10 cellular contexts compared by ENCODE assay signal in the genomic region with DNA sequence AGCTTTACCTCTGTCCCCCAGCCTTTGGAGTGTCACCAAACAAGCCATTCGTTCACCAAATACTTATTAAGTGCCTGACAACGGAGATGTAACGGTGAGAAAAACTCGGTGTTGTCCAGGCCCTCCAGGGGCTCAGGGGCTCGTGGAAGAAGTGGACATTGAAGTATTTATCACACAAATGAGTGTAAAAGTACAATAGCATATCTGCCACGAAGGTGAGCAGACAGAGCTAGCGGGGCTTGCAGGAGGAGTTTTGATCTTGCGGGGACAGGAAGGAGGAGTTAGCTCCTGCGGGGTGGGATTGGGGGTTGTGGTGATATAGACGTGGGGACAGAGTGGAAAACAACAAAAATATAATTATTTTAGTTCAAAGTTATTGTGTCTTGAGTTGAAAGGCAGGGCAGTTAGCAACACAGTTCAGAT. TPM values are rescaled to one million over a fixed set of nuclear protein-coding genes. Genes with fewer than 3 reads are reported as not detected.
DNase-seq lines count a peak whose midpoint lies in the region; ATAC-seq, FAIRE-seq and TF ChIP-seq lines count a peak whose summit lies in the region.
"Not testable (repeated sequence)": the region's sequence is repeated elsewhere in the genome, so short reads cannot be mapped to it uniquely, and the experiment has no call there.
"Had no signal": no experiment of that assay in that cellular context is flagged by ENCODE, and none has a peak within 500 bp of the region (broad histone marks: within the 10 kb centered on the region; RNA-seq: fewer than 3 reads in every experiment).

No MANE protein-coding gene starts in this region.

- H3K4me1 ChIP-seq in BE2C; HUES48 (ENCODE audit: control insufficient read depth, insufficient read depth, low read length); keratinocyte (ENCODE audit: control insufficient read depth, extremely low read depth, insufficient read depth, low read length): not testable (repeated sequence)

- H2AFZ ChIP-seq in keratinocyte (ENCODE audit: control insufficient read depth, low read length) (peak overlapping the region; percentile 81), neural cell (ENCODE audit: low read depth, low read length) (peak overlapping the region; percentile 40)

- CTCF ChIA-PET in T-cell (lab: Charles Lee) = not testable (repeated sequence)

- H3K36me3 Mint-ChIP-seq in T-cell = not testable (repeated sequence)

- not testable (repeated sequence) for H3K79me2 ChIP-seq in keratinocyte (ENCODE audit: control insufficient read depth, insufficient read depth, low read length); neural cell (replicated peaks; ENCODE audit: insufficient read depth, low read length)

- not testable (repeated sequence) for H3K9me3 ChIP-seq in BE2C; HUES48 (ENCODE audit: control insufficient read depth, insufficient read depth, low read length); keratinocyte (ENCODE audit: control insufficient read depth, low read depth, low read length); neural cell (ENCODE audit: low read length)

- H3K36me3 ChIP-seq in BE2C; HUES48 (ENCODE audit: control insufficient read depth, insufficient read depth, low read length); keratinocyte (ENCODE audit: control insufficient read depth in 2 of 2, extremely low read depth in 1 of 2, insufficient read depth in 2 of 2, low read length in 2 of 2); neural cell (ENCODE audit: insufficient read depth, low read length): not testable (repeated sequence)

- H3K4me3 ChIP-seq in BE2C (ENCODE audit: low read depth, low read length) = peak overlapping the region; percentile 45
- peak overlapping the region; percentile 98 for H3K4me3 ChIP-seq in HUES48 (ENCODE audit: low read depth, low read length)
- H3K4me3 ChIP-seq in epithelial cell of esophagus (ENCODE audit: low read length) = peak overlapping the region; percentile 50
- H3K4me3 ChIP-seq in keratinocyte (ENCODE audit: control insufficient read depth in 2 of 3, extremely low read depth in 1 of 3, insufficient read depth in 2 of 3, low read depth in 1 of 3, low read length in 3 of 3) = peak overlapping the region; percentile 44 to 61 (median 55)
- peak overlapping the region; percentile 78 for H3K4me3 ChIP-seq in neural cell (ENCODE audit: low read length)

- TF ChIP-seq CTCF in BE2C (IDR thresholded peaks at IDR 0.05; ENCODE audit: low read depth, low read length); epithelial cell of esophagus (IDR thresholded peaks at IDR 0.05; ENCODE audit: insufficient read depth, low read depth, low read length, missing control alignments); keratinocyte (optimal IDR thresholded peaks at IDR 0.05 in 1 of 3, IDR thresholded peaks at IDR 0.05 in 1 of 3, conservative IDR thresholded peaks at IDR 0.05 in 1 of 3; ENCODE audit: extremely low read depth in 1 of 3, insufficient read depth in 2 of 3, low read length in 3 of 3); neural cell (IDR thresholded peaks at IDR 0.05; ENCODE audit: poor library complexity, severe bottlenecking): not testable (repeated sequence)

- peaks cover 19 to 22% (median 22%) of the 10 kb centered on the region in 3 donors for H3K4me1 Mint-ChIP-seq in T-cell
- peaks cover 44% of the 10 kb centered on the region for H3K4me1 Mint-ChIP-seq in stimulated activated naive CD8-positive, alpha-beta T cell treated with anti-CD3 and anti-CD28 coated beads, Interleukin-15, amount 100 ng/mL, for 72 hours

- not testable (repeated sequence) for H4K20me1 ChIP-seq in keratinocyte (ENCODE audit: control insufficient read depth, extremely low read depth, insufficient read depth, low read length); neural cell (ENCODE audit: insufficient read depth)

- not testable (repeated sequence) for TF ChIP-seq EP300 in neural cell (conservative IDR thresholded peaks at IDR 0.05; ENCODE audit: poor library complexity, severe bottlenecking)

- not testable (repeated sequence) for H3K9me1 ChIP-seq in keratinocyte (ENCODE audit: control insufficient read depth, extremely low read depth, insufficient read depth, low read length)

- H3F3A ChIP-seq in neural cell (ENCODE audit: insufficient read depth, low read length, poor library complexity, severe bottlenecking) = not testable (repeated sequence)

- not testable (repeated sequence) for TF ChIP-seq RAD21 in neural cell (conservative IDR thresholded peaks at IDR 0.05)

- H3K4me2 ChIP-seq in keratinocyte (ENCODE audit: control insufficient read depth, extremely low read depth, insufficient read depth, low read depth, low read length) (peak overlapping the region; percentile 73), neural cell (ENCODE audit: low read length) (peak overlapping the region; percentile 80)

- peak overlapping the region; percentile 76 to 100 for H3K27ac Mint-ChIP-seq in T-cell
- H3K27ac Mint-ChIP-seq in stimulated activated naive CD8-positive, alpha-beta T cell treated with anti-CD3 and anti-CD28 coated beads, Interleukin-15, amount 100 ng/mL, for 72 hours = peak overlapping the region; percentile 94 to 99

- not testable (repeated sequence) for H3K9me2 ChIP-seq in neural cell (ENCODE audit: insufficient read depth, low read length)

- dilution Hi-C loops in keratinocyte (cut with MboI; ENCODE audit: extremely low pct_ligation_motif_present, low sequenced_read_pairs) = not testable (repeated sequence)

- not testable (repeated sequence) for FAIRE-seq in keratinocyte (lab: Jason Lieb, UNC)

- H3K9me3 Mint-ChIP-seq in T-cell; stimulated activated naive CD8-positive, alpha-beta T cell treated with anti-CD3 and anti-CD28 coated beads, Interleukin-15, amount 100 ng/mL, for 72 hours: not testable (repeated sequence)

- peak overlapping the region; percentile 88 to 95 (median 94) for H3K4me3 Mint-ChIP-seq in T-cell
- peak overlapping the region; percentile 96 to 97 for H3K4me3 Mint-ChIP-seq in stimulated activated naive CD8-positive, alpha-beta T cell treated with anti-CD3 and anti-CD28 coated beads, Interleukin-15, amount 100 ng/mL, for 72 hours

- DNase-seq in BE2C; T-cell; epithelial cell of esophagus (ENCODE audit: low read depth); keratinocyte (ENCODE audit: low read depth, low spot score): not testable (repeated sequence)
- peak in 1 of 2 donors; percentile 22 for DNase-seq in stimulated activated naive CD8-positive, alpha-beta T cell treated with anti-CD3 and anti-CD28 coated beads, Interleukin-15, amount 100 ng/mL, for 72 hours

- peak overlapping the region; percentile 67; the same call in 1 of the 2 replicates for H3K9ac ChIP-seq in HUES48 (ENCODE audit: low read depth, low read length)
- H3K9ac ChIP-seq in keratinocyte (ENCODE audit: control insufficient read depth, extremely low read depth, insufficient read depth, low read length) = peak overlapping the region; percentile 62
- H3K9ac ChIP-seq in neural cell (ENCODE audit: low read length) = peak overlapping the region; percentile 44

- not testable (repeated sequence) for H3K27me3 ChIP-seq in BE2C; HUES48 (ENCODE audit: control insufficient read depth, insufficient read depth, low read length); keratinocyte (ENCODE audit: control insufficient read depth, extremely low read depth, insufficient read depth, low read length); neural cell (ENCODE audit: insufficient read depth, low read depth, low read length)

- not testable (repeated sequence) for H3K27me3 Mint-ChIP-seq in T-cell; stimulated activated naive CD8-positive, alpha-beta T cell treated with anti-CD3 and anti-CD28 coated beads, Interleukin-15, amount 100 ng/mL, for 72 hours

- H3K27ac ChIP-seq in HUES48 (ENCODE audit: low read depth, low read length) (peak overlapping the region; percentile 91), angular gyrus (ENCODE audit: low read depth, low read length) (peak overlapping the region; percentile 70)
- not testable (repeated sequence) for H3K27ac ChIP-seq in keratinocyte (ENCODE audit: control insufficient read depth, insufficient read depth, low read length); neural cell (ENCODE audit: low read length)

- ATAC-seq in T-cell (replicated peaks in 1 of 4); stimulated activated naive CD8-positive, alpha-beta T cell treated with anti-CD3 and anti-CD28 coated beads, Interleukin-15, amount 100 ng/mL, for 72 hours: not testable (repeated sequence)

- POLR2A ChIA-PET in T-cell (lab: Charles Lee) = not testable (repeated sequence)

RNA-seq across cellular contexts. Expression of gene ALG1L2, which starts 31.0 kb away (rescaled TPM):
- polyA plus RNA-seq in BE2C (2012; ENCODE audit: insufficient read depth, insufficient read length, low read depth) = not detected
- 1 to 10 TPM in 3 of 5 donors, under 1 TPM in 2; 0.66 to 3.0 (median 1.5) TPM for total RNA-seq in T-cell
- polyA plus RNA-seq in keratinocyte (not detected in 3 replicates), neural cell (not detected in 2 replicates)
- not detected for polyA plus RNA-seq in keratinocyte (2011; ENCODE audit: low read depth)
- not detected in 2 replicates for polyA plus RNA-seq in keratinocyte (2011; cell fraction: cytosol; rRNA removed)
- polyA plus RNA-seq in keratinocyte (2011; cell fraction: nucleus; rRNA removed) = not detected in 2 replicates
- not detected in 2 replicates for polyA plus RNA-seq in keratinocyte (2012; ENCODE audit: low replicate concordance)
- polyA minus RNA-seq in keratinocyte (not detected in 3 replicates), neural cell (not detected in 2 replicates)
- not detected for polyA minus RNA-seq in keratinocyte (2011; cell fraction: cytosol; rRNA and poly(A)+ RNA removed)
- not detected in 2 replicates for polyA minus RNA-seq in keratinocyte (2011; cell fraction: nucleus; rRNA and poly(A)+ RNA removed)
- total RNA-seq: HT-29; T-helper 1 cell treated with Interleukin-12 subunit alpha and Interleukin-12 subunit beta and Interleukin-4 antibody, amounts not matched to agents 30 ng/mL and 1 ng/mL, for 36 hours had no signal

Comparison
In these comparisons a context has a peak if more than half of its experiments do, and no peak if none do; other contexts are left out.
1. H3K4me3 ChIP-seq: peak in every context shown above with its lines; median percentile 98 in HUES48; 78 in neural cell; 55 in keratinocyte; 50 in epithelial cell of esophagus; 45 in BE2C.